In genomic region chr11:108498046-108498815, GRCh38 we compare ENCODE assay signal across 1 cellular context.
TF ChIP-seq lines count a peak whose summit lies in the region.

POGLUT3 (minus strand) TSS chr11:108498384; CDS start chr11:108498366, 18 bp downstream.

TF ChIP-seq in GM12878, 131 proteins besides CTCF, POLR2A, EP300 and RAD21 (continued from another document and continues in another):
- no peak for TF ChIP-seq CEBPZ (IDR thresholded peaks at IDR 0.05; ENCODE audit: low read depth, low read length)
- TF ChIP-seq RUNX3 (IDR thresholded peaks at IDR 0.05; ENCODE audit: low read length) = peak; percentile 16; the same call in 1 of the 2 replicates
- no peak for TF ChIP-seq FOXM1 (IDR thresholded peaks at IDR 0.05; ENCODE audit: low read depth, low read length)
- TF ChIP-seq PKNOX1 (IDR thresholded peaks at IDR 0.05) = peak; percentile 7; the same call in 1 of the 2 replicates
- peak; percentile 88; the same call in 1 of the 2 replicates for TF ChIP-seq DPF2 (IDR thresholded peaks at IDR 0.05)
- 0 out of 2 replicates have a peak, but pooled peaks have one; percentile 42 for TF ChIP-seq TCF3 (IDR thresholded peaks at IDR 0.05; ENCODE audit: borderline replicate concordance, insufficient read depth, low read depth, low read length)
- 0 out of 2 replicates have a peak, but pooled peaks have one; percentile 15 for TF ChIP-seq TCF12 (IDR thresholded peaks at IDR 0.05; ENCODE audit: low read depth, low read length)
- peak; percentile 39 for TF ChIP-seq KLF5 (IDR thresholded peaks at IDR 0.05; ENCODE audit: partially characterized antibody)
- TF ChIP-seq TARDBP (IDR thresholded peaks at IDR 0.05; ENCODE audit: borderline replicate concordance) = no peak
- peak; percentile 9 to 27; a peak in 1 of 4 replicates for TF ChIP-seq BHLHE40 (IDR thresholded peaks at IDR 0.05; ENCODE audit: borderline replicate concordance in 1 of 2, low read depth in 2 of 2, low read length in 1 of 2)
- peak; percentile 68 for TF ChIP-seq IKZF1 (conservative IDR thresholded peaks at IDR 0.05)
- peak; percentile 75 for TF ChIP-seq BACH1 (IDR thresholded peaks at IDR 0.05; ENCODE audit: borderline replicate concordance)
- TF ChIP-seq ZNF687 (IDR thresholded peaks at IDR 0.05) = peak; percentile 13; the same call in 1 of the 2 replicates
- TF ChIP-seq NBN (IDR thresholded peaks at IDR 0.05) = peak; percentile 58; the same call in 1 of the 2 replicates
- TF ChIP-seq MAX (IDR thresholded peaks at IDR 0.05; ENCODE audit: low read depth, low read length) = 0 out of 2 replicates have a peak, but pooled peaks have one; percentile 35
- peak; percentile 96 for TF ChIP-seq GATAD2B (conservative IDR thresholded peaks at IDR 0.05; ENCODE audit: low read depth)
- peak; percentile 9 for TF ChIP-seq MYC (IDR thresholded peaks at IDR 0.05; ENCODE audit: insufficient read depth, insufficient read length, insufficient replicate concordance, low read length, severe bottlenecking)
- TF ChIP-seq LARP7 (IDR thresholded peaks at IDR 0.05) = peak; percentile 93
- 0 out of 2 replicates have a peak, but pooled peaks have one; percentile 27 for TF ChIP-seq ASH2L (IDR thresholded peaks at IDR 0.05; ENCODE audit: borderline replicate concordance, low read depth)
- TF ChIP-seq PRDM15 (CRISPR knock-in tag; IDR thresholded peaks at IDR 0.05) = no peak
- no peak for TF ChIP-seq BCLAF1 (IDR thresholded peaks at IDR 0.05)
- peak; percentile 78; the same call in 1 of the 2 replicates for TF ChIP-seq NKRF (conservative IDR thresholded peaks at IDR 0.05)
- TF ChIP-seq JUNB (IDR thresholded peaks at IDR 0.05) = no peak
- no peak for TF ChIP-seq E4F1 (IDR thresholded peaks at IDR 0.05; ENCODE audit: borderline replicate concordance, partially characterized antibody)
- no peak for TF ChIP-seq NRF1 (conservative IDR thresholded peaks at IDR 0.05; ENCODE audit: low read depth, low read length)
- TF ChIP-seq RB1 (IDR thresholded peaks at IDR 0.05; ENCODE audit: borderline replicate concordance) = peak; percentile 65; the same call in 1 of the 2 replicates
- 0 out of 3 replicates have a peak, but pooled peaks of 1 of the 2 experiments have one; percentile 4 for TF ChIP-seq EGR1 (IDR thresholded peaks at IDR 0.05; ENCODE audit: borderline replicate concordance in 1 of 2, low read depth in 2 of 2, low read length in 2 of 2)
- TF ChIP-seq NFXL1 (IDR thresholded peaks at IDR 0.05; ENCODE audit: borderline replicate concordance) = no peak
- TF ChIP-seq ZNF24 (IDR thresholded peaks at IDR 0.05) = 0 out of 2 replicates have a peak, but pooled peaks have one; percentile 4
- TF ChIP-seq ZNF384 (IDR thresholded peaks at IDR 0.05; ENCODE audit: borderline replicate concordance, low read depth, low read length) = no peak
- no peak for TF ChIP-seq SIX5 (IDR thresholded peaks at IDR 0.05; ENCODE audit: low read depth, low read length, severe bottlenecking)
- TF ChIP-seq E2F4 (IDR thresholded peaks at IDR 0.05; ENCODE audit: low read depth, low read length) = 0 out of 2 replicates have a peak, but pooled peaks have one; percentile 14
- TF ChIP-seq ZNF217 (IDR thresholded peaks at IDR 0.05) = 0 out of 2 replicates have a peak, but pooled peaks have one; percentile 61
- TF ChIP-seq SMARCA5 (IDR thresholded peaks at IDR 0.05) = 0 out of 2 replicates have a peak, but pooled peaks have one; percentile 20
- no peak for TF ChIP-seq SUZ12 (IDR thresholded peaks at IDR 0.05; ENCODE audit: unreplicated experiment)
